Comparison of ENCODE assay signal across 21 cellular contexts in the genomic region with DNA sequence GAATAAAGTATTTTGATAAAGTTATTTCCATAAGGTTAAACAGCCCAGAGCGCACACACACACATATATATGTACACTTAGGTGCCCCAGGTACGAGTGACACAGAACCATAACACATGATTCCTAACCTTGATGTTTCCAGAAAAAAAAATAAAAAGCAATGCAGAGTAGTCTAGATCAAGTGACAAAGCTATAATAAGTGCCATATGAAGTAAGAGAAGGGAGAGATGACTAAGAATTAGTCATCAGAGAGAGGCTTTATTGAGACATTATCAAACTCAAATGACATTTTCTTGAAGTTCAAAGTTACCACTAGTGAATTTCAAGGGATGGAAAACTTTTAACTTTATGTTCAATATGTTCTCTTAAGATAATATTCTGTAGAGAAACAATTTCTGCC.
A peak's percentile ranks its signal among the peaks of the same experiment; 100 is the strongest.
DNase-seq lines count a peak whose midpoint lies in the region; ATAC-seq and TF ChIP-seq lines count a peak whose summit lies in the region.
"Had no signal": no experiment of that assay in that cellular context is flagged by ENCODE, and none has a peak within 500 bp of the region (broad histone marks: within the 10 kb centered on the region; RNA-seq: fewer than 3 reads in every experiment).

No MANE protein-coding gene starts in this region.

- TF ChIP-seq RAD21 in SK-N-SH (IDR thresholded peaks at IDR 0.05; ENCODE audit: low read length) = no peak

- H3K27ac ChIP-seq in SK-N-SH (ENCODE audit: low read depth in 2 of 2, low read length in 1 of 2) (no peak overlapping the region), fibroblast of lung (ENCODE audit: insufficient read depth, low read length) (no peak overlapping the region)
- H3K27ac ChIP-seq: 22Rv1, heart right ventricle, pancreas, SJCRH30, skin epidermis had no signal

- no peaks in the 10 kb centered on the region; a peak in 1 of 4 replicates for H3K4me1 ChIP-seq in SK-N-SH (ENCODE audit: control insufficient read depth in 1 of 2, insufficient read depth in 2 of 2, low read depth in 1 of 2, low read length in 1 of 2)
- H3K4me1 ChIP-seq in fibroblast of lung (ENCODE audit: control insufficient read depth, extremely low read depth, insufficient read depth, low read length) = no peaks in the 10 kb centered on the region
- H3K4me1 ChIP-seq: heart right ventricle, pancreas, SJCRH30 had no signal

- no peak overlapping the region for H3K4me3 ChIP-seq in SK-N-SH (ENCODE audit: low read depth in 2 of 2, low read length in 1 of 2)
- no peak overlapping the region for H3K4me3 ChIP-seq in fibroblast of lung (replicated peaks in 1 of 4; ENCODE audit: control extremely low read depth in 1 of 4, insufficient read depth in 1 of 4, low read depth in 3 of 4, low read length in 4 of 4)
- no peak overlapping the region for H3K4me3 ChIP-seq in H7 (ENCODE audit: insufficient read depth, low read depth, low read length)
- H3K4me3 ChIP-seq: heart right ventricle, pancreas, SJCRH30, skin epidermis had no signal

- H2AFZ ChIP-seq in SK-N-SH (ENCODE audit: low read depth) = no peak overlapping the region
- no peak overlapping the region for H2AFZ ChIP-seq in fibroblast of lung (ENCODE audit: low read length)

- WGBS in SK-N-SH (ENCODE audit: low lambda C conversion rate) = 32% methylated on average over 2 of the region's 2 CpGs

- CTCF ChIA-PET in SK-N-SH (lab: Yijun Ruan, JAX) = no interaction called here

- 0 out of 4 replicates have a peak, but pooled peaks of 1 of the 2 experiments have one; percentile 8 for TF ChIP-seq EP300 in SK-N-SH (IDR thresholded peaks at IDR 0.05; ENCODE audit: borderline replicate concordance in 1 of 2, low read depth in 1 of 2, low read length in 1 of 2)

- POLR2A ChIA-PET in SK-N-SH (lab: Yijun Ruan, JAX) = no interaction called here

- TF ChIP-seq CTCF in SK-N-SH (IDR thresholded peaks at IDR 0.05) (no peak), fibroblast of lung (conservative IDR thresholded peaks at IDR 0.05 in 1 of 2, IDR thresholded peaks at IDR 0.05 in 1 of 2; ENCODE audit: low read depth in 1 of 2, low read length in 2 of 2) (no peak)

- no peaks in the 10 kb centered on the region for H3K79me2 ChIP-seq in SK-N-SH (ENCODE audit: insufficient read depth)
- H3K79me2 ChIP-seq in fibroblast of lung (ENCODE audit: control insufficient read depth, insufficient read depth, low read length) = no peaks in the 10 kb centered on the region

- no peak overlapping the region for H3K4me2 ChIP-seq in SK-N-SH
- H3K4me2 ChIP-seq in fibroblast of lung (ENCODE audit: extremely low read depth, insufficient read depth, low read length) = no peak overlapping the region

- H4K20me1 ChIP-seq in SK-N-SH (ENCODE audit: insufficient read depth) (no peaks in the 10 kb centered on the region), fibroblast of lung (ENCODE audit: control insufficient read depth, extremely low read depth, insufficient read depth, low read length) (no peaks in the 10 kb centered on the region)

- no peak for ATAC-seq in HG03135 (IDR thresholded peaks at IDR 0.05; ENCODE audit: unreplicated experiment)
- ATAC-seq: activated CD4-positive, CD25-positive, alpha-beta regulatory T cell treated with anti-CD3 and anti-CD28 coated beads, Interleukin-2, amount 50 U/mL, for 24 hours; activated naive CD8-positive, alpha-beta T cell treated with anti-CD3 and anti-CD28 coated beads, Interleukin-2, amount 50 U/mL, for 24 hours; esophagus mucosa; heart right ventricle; naive thymus-derived CD8-positive, alpha-beta T cell; pancreas had no signal

- H3F3A ChIP-seq in SK-N-SH (replicated peaks; ENCODE audit: insufficient read depth) = no peaks in the 10 kb centered on the region

- H3K9me3 ChIP-seq in SK-N-SH = no peaks in the 10 kb centered on the region; the same call in 1 of the 2 replicates
- H3K9me3 ChIP-seq in fibroblast of lung (ENCODE audit: control insufficient read depth, insufficient read depth, low read depth, low read length) = no peaks in the 10 kb centered on the region
- H3K9me3 ChIP-seq: pancreas, SJCRH30 had no signal

- H3K9ac ChIP-seq in SK-N-SH (no peak overlapping the region), fibroblast of lung (ENCODE audit: insufficient read depth, low read length) (no peak overlapping the region)

- peak; percentile 44 for DNase-seq in DMS53 (lab: John Stamatoyannopoulos, UW)
- DNase-seq in DMS53 treated with DMSO at 0.1 percent for 48 hours (lab: John Stamatoyannopoulos, UW; ENCODE audit: unreplicated experiment) = no peak
- no peak for DNase-seq in SK-N-SH
- DNase-seq in fibroblast of lung (ENCODE audit: low read depth in 2 of 2) = peak; percentile 0 to 2
- DNase-seq in stromal cell of bone marrow (ENCODE audit: low read depth) = peak; percentile 6
- no peak for DNase-seq in stimulated activated CD4-positive, alpha-beta T cell treated with anti-CD3 and anti-CD28 coated beads, Interleukin-12 subunit alpha, Interleukin-12 subunit beta, amount 100 ng/mL, for 4 hours
- DNase-seq in H7 = no peak
- DNase-seq: activated naive CD8-positive, alpha-beta T cell treated with anti-CD3 and anti-CD28 coated beads, Interleukin-2, amount 50 U/mL, for 24 hours; C1 segment of cervical spinal cord; heart right ventricle; islet precursor cell; naive thymus-derived CD8-positive, alpha-beta T cell; NCI-H524; pancreas; SJCRH30; stimulated activated CD4-positive, alpha-beta T cell treated with anti-CD3 and anti-CD28 coated beads, Interleukin-4, amount 100 ng/mL, for 4 hours had no signal

- no peaks in the 10 kb centered on the region for H3K9me2 ChIP-seq in SK-N-SH

- H3K27me3 ChIP-seq in SK-N-SH (ENCODE audit: insufficient read depth) (no peaks in the 10 kb centered on the region), fibroblast of lung (ENCODE audit: control insufficient read depth, insufficient read depth, low read length) (no peaks in the 10 kb centered on the region), H7 (ENCODE audit: control insufficient read depth, insufficient read depth, low read length) (no peaks in the 10 kb centered on the region)
- H3K27me3 ChIP-seq: SJCRH30 had no signal

- H3K36me3 ChIP-seq in SK-N-SH (replicated peaks in 1 of 2; ENCODE audit: control insufficient read depth in 1 of 2, insufficient read depth in 2 of 2, low read length in 1 of 2) (no peaks in the 10 kb centered on the region), fibroblast of lung (ENCODE audit: control insufficient read depth, insufficient read depth, low read length) (no peaks in the 10 kb centered on the region), H7 (replicated peaks; ENCODE audit: control insufficient read depth, insufficient read depth, low read length) (no peaks in the 10 kb centered on the region)
- H3K36me3 ChIP-seq: heart right ventricle, pancreas, SJCRH30 had no signal

TF ChIP-seq in SK-N-SH, 30 proteins besides CTCF, POLR2A, EP300 and RAD21:
- TF ChIP-seq, protein P1, sequence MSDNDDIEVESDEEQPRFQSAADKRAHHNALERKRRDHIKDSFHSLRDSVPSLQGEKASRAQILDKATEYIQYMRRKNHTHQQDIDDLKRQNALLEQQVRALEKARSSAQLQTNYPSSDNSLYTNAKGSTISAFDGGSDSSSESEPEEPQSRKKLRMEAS (IDR thresholded peaks at IDR 0.05; ENCODE audit: low read depth) = no peak
- TF ChIP-seq FOSL2 (IDR thresholded peaks at IDR 0.05; ENCODE audit: borderline replicate concordance, low read depth) (peak; percentile 72), JUND (IDR thresholded peaks at IDR 0.05) (peak; percentile 60), TCF12 (IDR thresholded peaks at IDR 0.05) (peak; percentile 59)

Comparison
In these comparisons a context has a peak if more than half of its experiments do, and no peak if none do; other contexts are left out.
1. DNase-seq: peak in DMS53 (single experiment), fibroblast of lung (2 of 2) and stromal cell of bone marrow (single experiment); none in DMS53 treated with DMSO at 0.1 percent for 48 hours (single experiment), SK-N-SH (single experiment), stimulated activated CD4-positive, alpha-beta T cell treated with anti-CD3 and anti-CD28 coated beads, Interleukin-12 subunit alpha, Interleukin-12 subunit beta, amount 100 ng/mL, for 4 hours (single experiment) and H7 (single experiment).